1 cellular context compared by ENCODE assay signal in genomic region chr16:11201498-11202259, GRCh38.
TF ChIP-seq lines count a peak whose summit lies in the region.

No MANE protein-coding gene starts in this region.

TF ChIP-seq in K562, 482 proteins besides CTCF, POLR2A, EP300 and RAD21 (continued from another document and continues in another):
- TF ChIP-seq MBD1 (CRISPR knock-in tag; IDR thresholded peaks at IDR 0.05) (no peak), UBTF (IDR thresholded peaks at IDR 0.05; ENCODE audit: borderline replicate concordance in 1 of 2, low read depth in 2 of 2, low read length in 2 of 2) (0 out of 4 replicates have a peak, but pooled peaks of 1 of the 2 experiments have one; percentile 28), SIRT6 (IDR thresholded peaks at IDR 0.05; ENCODE audit: low read depth, low read length) (no peak), SRSF3 (IDR thresholded peaks at IDR 0.05; ENCODE audit: insufficient read depth, low read length) (no peak), HDAC8 (tag; IDR thresholded peaks at IDR 0.05) (no peak), ZNF778 (CRISPR knock-in tag; IDR thresholded peaks at IDR 0.05) (no peak), BDP1 (IDR thresholded peaks at IDR 0.05; ENCODE audit: insufficient read depth, insufficient read length) (no peak), MAFK (IDR thresholded peaks at IDR 0.05; ENCODE audit: low read length) (peak; percentile 87), HNRNPUL1 (IDR thresholded peaks at IDR 0.05; ENCODE audit: low read length) (no peak), POLR2G (IDR thresholded peaks at IDR 0.05; ENCODE audit: low read depth, low read length) (peak; percentile 67), RCOR1 (IDR thresholded peaks at IDR 0.05; ENCODE audit: borderline replicate concordance in 1 of 2, low read depth in 2 of 2, low read length in 2 of 2) (peak in 1 of 2 experiments; percentile 66; a peak in 2 of 4 replicates), HMGN3 (IDR thresholded peaks at IDR 0.05; ENCODE audit: borderline replicate concordance, extremely low read depth, insufficient read length, low read depth, low read length) (peak; percentile 57), TCFL5 (CRISPR knock-in tag; conservative IDR thresholded peaks at IDR 0.05) (no peak), ZKSCAN8 (CRISPR knock-in tag; IDR thresholded peaks at IDR 0.05) (no peak), GTF2B (IDR thresholded peaks at IDR 0.05; ENCODE audit: extremely low read depth, insufficient read length) (no peak), ERF (CRISPR knock-in tag; IDR thresholded peaks at IDR 0.05) (peak; percentile 18; the same call in 1 of the 2 replicates), ZKSCAN3 (CRISPR knock-in tag; IDR thresholded peaks at IDR 0.05) (no peak), ZBTB33 (CRISPR knock-in tag; IDR thresholded peaks at IDR 0.05) (peak; percentile 24; the same call in 1 of the 2 replicates), NCOA6 (IDR thresholded peaks at IDR 0.05) (no peak), TRIM24 (IDR thresholded peaks at IDR 0.05) (peak in 1 of 2 experiments; percentile 71; a peak in 2 of 4 replicates), GTF2F1 (IDR thresholded peaks at IDR 0.05; ENCODE audit: low read depth, low read length) (no peak), CAMTA2 (CRISPR knock-in tag; conservative IDR thresholded peaks at IDR 0.05) (no peak), ZNF444 (CRISPR knock-in tag; IDR thresholded peaks at IDR 0.05) (no peak), DACH1 (IDR thresholded peaks at IDR 0.05; ENCODE audit: partially characterized antibody) (peak; percentile 75), ARID3B (CRISPR knock-in tag; IDR thresholded peaks at IDR 0.05; ENCODE audit: borderline replicate concordance) (no peak), GMEB1 (CRISPR knock-in tag; IDR thresholded peaks at IDR 0.05) (no peak), EWSR1 (IDR thresholded peaks at IDR 0.05; ENCODE audit: borderline replicate concordance, low read depth, partially characterized antibody) (no peak), ARID1B (IDR thresholded peaks at IDR 0.05) (peak; percentile 87), YY1 (IDR thresholded peaks at IDR 0.05; ENCODE audit: borderline replicate concordance in 1 of 3, control insufficient read depth in 1 of 3, extremely low read depth in 1 of 3, insufficient read depth in 3 of 3, insufficient read length in 1 of 3, insufficient replicate concordance in 2 of 3, low read depth in 1 of 3, low read length in 2 of 3) (no peak), MTA3 (IDR thresholded peaks at IDR 0.05; ENCODE audit: borderline replicate concordance) (peak; percentile 91), CHD4 (IDR thresholded peaks at IDR 0.05; ENCODE audit: insufficient read depth, insufficient replicate concordance, low read depth, low read length, poor library complexity, severe bottlenecking) (peak; percentile 74), KAT7 (CRISPR knock-in tag; IDR thresholded peaks at IDR 0.05; ENCODE audit: borderline replicate concordance) (no peak), ZNF592 (IDR thresholded peaks at IDR 0.05) (peak; percentile 92), ZNF511 (CRISPR knock-in tag; IDR thresholded peaks at IDR 0.05) (peak; percentile 31; the same call in 1 of the 2 replicates), FOS (IDR thresholded peaks at IDR 0.05; ENCODE audit: extremely low read depth, insufficient read length) (peak; percentile 66), ZNF655 (CRISPR knock-in tag; IDR thresholded peaks at IDR 0.05) (no peak), PATZ1 (CRISPR knock-in tag; IDR thresholded peaks at IDR 0.05; ENCODE audit: borderline replicate concordance) (no peak), SP2 (IDR thresholded peaks at IDR 0.05; ENCODE audit: extremely low read depth, low read depth, low read length, poor library complexity, severe bottlenecking) (no peak), LEF1 (IDR thresholded peaks at IDR 0.05) (peak; percentile 79)
